Comparison of ENCODE assay signal across 18 cellular contexts in the genomic region with DNA sequence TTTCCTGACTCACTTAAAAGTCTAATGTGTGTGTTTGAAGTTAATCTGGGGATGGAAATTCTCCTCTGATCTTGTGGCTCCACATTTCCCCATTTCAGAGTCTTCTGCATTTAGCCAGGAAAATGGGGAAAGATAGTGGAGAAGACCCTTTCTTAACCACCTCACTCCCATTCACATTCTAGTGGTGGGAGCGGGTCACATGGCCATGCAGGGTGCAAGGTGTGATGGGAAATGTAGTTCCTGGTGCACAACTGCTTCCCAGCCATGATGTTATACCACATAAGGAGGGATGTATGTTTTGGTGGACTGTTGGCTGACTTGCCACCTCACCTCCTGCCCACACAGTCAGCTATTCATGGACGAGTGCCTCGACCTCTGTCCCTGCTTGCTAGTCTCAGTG.
DNase-seq lines count a peak whose midpoint lies in the region; ATAC-seq, FAIRE-seq and TF ChIP-seq lines count a peak whose summit lies in the region.
"Had no signal": no experiment of that assay in that cellular context is flagged by ENCODE, and none has a peak within 500 bp of the region (broad histone marks: within the 10 kb centered on the region; RNA-seq: fewer than 3 reads in every experiment).

No MANE protein-coding gene starts in this region.

- H3K79me2 ChIP-seq in K562 (ENCODE audit: control insufficient read depth, insufficient read depth, low read length) = no peaks in the 10 kb centered on the region

- no peak for TF ChIP-seq RAD21 in K562 (CRISPR knock-in tag; conservative IDR thresholded peaks at IDR 0.05 in 1 of 2, IDR thresholded peaks at IDR 0.05 in 1 of 2)

- H3K27ac Mint-ChIP-seq in MCF 10A (ENCODE audit: low read depth, unreplicated experiment) (no peak overlapping the region), Caco-2 (ENCODE audit: unreplicated experiment) (no peak overlapping the region)
- H3K27ac Mint-ChIP-seq: activated CD4-positive, alpha-beta T cell treated with anti-CD3 and anti-CD28 coated beads, Interleukin-2, amount 10 ng/mL, durations not matched to agents 24 days and 14 days; IgD-negative memory B cell had no signal

- H3K36me3 ChIP-seq in breast epithelium = no peaks in the 10 kb centered on the region
- H3K36me3 ChIP-seq in K562 (ENCODE audit: control insufficient read depth, insufficient read depth, low read length) = no peaks in the 10 kb centered on the region
- no peaks in the 10 kb centered on the region for H3K36me3 ChIP-seq in Caco-2 (ENCODE audit: control insufficient read depth, insufficient read depth, low read length)
- H3K36me3 ChIP-seq: HAP-1, right atrium auricular region had no signal

- no peak overlapping the region for H3K9ac ChIP-seq in K562 (ENCODE audit: insufficient read depth in 1 of 2, low read depth in 2 of 2, low read length in 2 of 2)

- H4K20me1 ChIP-seq in K562 (replicated peaks; ENCODE audit: control insufficient read depth, insufficient read depth, low read length) = no peaks in the 10 kb centered on the region

- no peak overlapping the region for H2AFZ ChIP-seq in K562 (ENCODE audit: low read depth, low read length)

- H3K27me3 Mint-ChIP-seq in MCF 10A (ENCODE audit: insufficient read depth, unreplicated experiment) (peaks cover under 1% of the 10 kb centered on the region), Caco-2 (ENCODE audit: insufficient read depth, unreplicated experiment) (no peaks in the 10 kb centered on the region)
- H3K27me3 Mint-ChIP-seq: activated CD4-positive, alpha-beta T cell treated with anti-CD3 and anti-CD28 coated beads, Interleukin-2, amount 10 ng/mL, durations not matched to agents 24 days and 14 days had no signal

- H3K9me3 Mint-ChIP-seq in MCF 10A (ENCODE audit: unreplicated experiment) (peaks cover 10% of the 10 kb centered on the region), Caco-2 (ENCODE audit: unreplicated experiment) (peaks cover 12% of the 10 kb centered on the region)

- H3K4me3 Mint-ChIP-seq in MCF 10A (ENCODE audit: unreplicated experiment) (no peak overlapping the region), Caco-2 (ENCODE audit: unreplicated experiment) (no peak overlapping the region)
- H3K4me3 Mint-ChIP-seq: activated CD4-positive, alpha-beta T cell treated with anti-CD3 and anti-CD28 coated beads, Interleukin-2, amount 10 ng/mL, durations not matched to agents 24 days and 14 days; activated T-cell treated with anti-CD3 and anti-CD28 coated beads, Interleukin-2, amount 50 U/mL, for 4 hours; IgD-negative memory B cell had no signal

- H3K9me3 ChIP-seq in breast epithelium (peaks cover 14 to 22% of the 10 kb centered on the region in 2 donors), K562 (replicated peaks; ENCODE audit: control insufficient read depth, insufficient read depth, low read depth, low read length) (no peaks in the 10 kb centered on the region), Caco-2 (peaks cover 7% of the 10 kb centered on the region)

- no peaks in the 10 kb centered on the region for H3K9me1 ChIP-seq in K562 (ENCODE audit: control insufficient read depth, insufficient read depth, low read length)

- TF ChIP-seq CTCF in MCF 10A (IDR thresholded peaks at IDR 0.05; ENCODE audit: unreplicated experiment) = no peak
- TF ChIP-seq CTCF in breast epithelium (IDR thresholded peaks at IDR 0.05) = no peak
- no peak for TF ChIP-seq CTCF in NB4 (IDR thresholded peaks at IDR 0.05; ENCODE audit: low read depth, low read length)
- no peak for TF ChIP-seq CTCF in K562 (IDR thresholded peaks at IDR 0.05 in 2 of 3, conservative IDR thresholded peaks at IDR 0.05 in 1 of 3; ENCODE audit: insufficient read depth in 2 of 3, low read depth in 1 of 3, low read length in 3 of 3)
- no peak for TF ChIP-seq CTCF in Caco-2 (IDR thresholded peaks at IDR 0.05; ENCODE audit: insufficient read depth in 1 of 2, low read depth in 1 of 2, low read length in 1 of 2, severe bottlenecking in 1 of 2, unreplicated experiment in 1 of 2)

- POLR2A ChIA-PET in MCF 10A (lab: Yijun Ruan, JAX) = no interaction called here
- POLR2A ChIA-PET in K562 (lab: Yijun Ruan, JAX) = interaction anchor here (0.7 kb wide), 1 partner anchor 321 kb away, joined by 4 read pairs; no protein-coding TSS in a partner anchor
- POLR2A ChIA-PET in Caco-2 (lab: Charles Lee) = no interaction called here

- CTCF ChIA-PET in MCF 10A (lab: Yijun Ruan, JAX) = interaction anchor here (0.6 kb wide), 1 partner anchor 530 kb away, joined by 3 read pairs; no protein-coding TSS in a partner anchor
- CTCF ChIA-PET in K562 (lab: Yijun Ruan, JAX; ENCODE audit: low intra/inter-chr PET ratio) = no interaction called here
- CTCF ChIA-PET in Caco-2 (lab: Charles Lee) = no interaction called here

- H3K4me3 ChIP-seq in breast epithelium = no peak overlapping the region
- no peak overlapping the region for H3K4me3 ChIP-seq in NB4 (ENCODE audit: low read depth, low read length)
- no peak overlapping the region for H3K4me3 ChIP-seq in K562
- no peak overlapping the region for H3K4me3 ChIP-seq in Caco-2 (ENCODE audit: low read depth, low read length)
- H3K4me3 ChIP-seq: HAP-1, right atrium auricular region had no signal

- TF ChIP-seq EP300 in K562 (IDR thresholded peaks at IDR 0.05; ENCODE audit: low read length) = no peak

- 0% methylated on average over 3 of the region's 3 CpGs for WGBS in K562 (ENCODE audit: insufficient coverage, low coverage, missing lambda C conversion rate)

- H3K4me2 ChIP-seq in K562 (ENCODE audit: insufficient read depth, low read length) = no peak overlapping the region

- TF ChIP-seq POLR2A in breast epithelium (IDR thresholded peaks at IDR 0.05) (no peak), NB4 (IDR thresholded peaks at IDR 0.05; ENCODE audit: extremely low read depth, insufficient read length) (no peak), K562 (conservative IDR thresholded peaks at IDR 0.05) (no peak)

- H3K27ac ChIP-seq in breast epithelium (no peak overlapping the region), K562 (ENCODE audit: extremely low read depth, low read depth, low read length) (no peak overlapping the region)
- H3K27ac ChIP-seq: epithelial cell of prostate, right atrium auricular region had no signal

- in situ Hi-C loops in K562 (cut with MboI) = no loop called here

- H3K27me3 ChIP-seq in breast epithelium (no peaks in the 10 kb centered on the region), K562 (ENCODE audit: control insufficient read depth in 2 of 2, insufficient read depth in 2 of 2, low read length in 2 of 2) (peaks cover 0 to 25% of the 10 kb centered on the region in 2 experiments; a peak in 2 of 5 replicates), Caco-2 (replicated peaks; ENCODE audit: control insufficient read depth, insufficient read depth, low read length) (no peaks in the 10 kb centered on the region)
- H3K27me3 ChIP-seq: right atrium auricular region had no signal

- peak; percentile 8 for DNase-seq in MCF 10A (ENCODE audit: unreplicated experiment)
- DNase-seq in breast epithelium (ENCODE audit: low spot score in 2 of 2) = no peak
- peak; percentile 9 for DNase-seq in NB4 (ENCODE audit: low read depth)
- peak in 1 of 4 experiments; percentile 16 for DNase-seq in K562 (ENCODE audit: extremely low read depth in 1 of 4, low spot score in 3 of 4)
- DNase-seq in CD1c-positive myeloid dendritic cell (ENCODE audit: extremely low spot score) = no peak
- DNase-seq in Caco-2 = no peak
- DNase-seq in DMS153 (lab: John Stamatoyannopoulos, UW) = no peak
- DNase-seq: activated CD4-positive, alpha-beta T cell treated with anti-CD3 and anti-CD28 coated beads, Interleukin-2, amount 10 ng/mL, durations not matched to agents 24 days and 14 days; activated T-cell treated with anti-CD3 and anti-CD28 coated beads, Interleukin-2, amount 50 U/mL, for 4 hours; cerebellar nuclear complex; NCI-H510A; stimulated activated CD4-positive, alpha-beta T cell treated with anti-CD3 and anti-CD28 coated beads, Interleukin-2, amount 100 ng/mL, for 24 hours had no signal

- H3K4me1 ChIP-seq in breast epithelium = no peaks in the 10 kb centered on the region
- H3K4me1 ChIP-seq in K562 (replicated peaks in 1 of 2; ENCODE audit: control insufficient read depth in 2 of 2, insufficient read depth in 2 of 2, low read length in 2 of 2) = no peaks in the 10 kb centered on the region
- peaks cover 14% of the 10 kb centered on the region for H3K4me1 ChIP-seq in Caco-2
- H3K4me1 ChIP-seq: right atrium auricular region had no signal

- no peak for FAIRE-seq in K562 (lab: Jason Lieb, UNC)
- FAIRE-seq: keratinocyte had no signal

- ATAC-seq in K562 (peak; percentile 88), GM19324 (IDR thresholded peaks at IDR 0.05; ENCODE audit: low FRiP score, unreplicated experiment) (no peak)
- ATAC-seq: activated T-cell treated with anti-CD3 and anti-CD28 coated beads, Interleukin-2, amount 50 U/mL, for 4 hours had no signal

- H3K4me1 Mint-ChIP-seq in MCF 10A (ENCODE audit: insufficient read depth, unreplicated experiment) (no peaks in the 10 kb centered on the region), Caco-2 (ENCODE audit: low read depth, unreplicated experiment) (peaks cover 18% of the 10 kb centered on the region)
- H3K4me1 Mint-ChIP-seq: activated CD4-positive, alpha-beta T cell treated with anti-CD3 and anti-CD28 coated beads, Interleukin-2, amount 10 ng/mL, durations not matched to agents 24 days and 14 days; IgD-negative memory B cell had no signal

- H3K36me3 Mint-ChIP-seq in MCF 10A (ENCODE audit: insufficient read depth, unreplicated experiment) (no peaks in the 10 kb centered on the region), Caco-2 (ENCODE audit: insufficient read depth, unreplicated experiment) (peaks cover 4% of the 10 kb centered on the region)

- intact Hi-C loops in MCF 10A (cut with micrococcal nuclease) (no loop called here), breast epithelium (cut with DNase I; ENCODE audit: low total_unique reads) (no loop called here), K562 (cut with micrococcal nuclease) (no loop called here), Caco-2 (cut with micrococcal nuclease; ENCODE audit: unreplicated experiment) (no loop called here)

- BruUV-seq in MCF 10A (replicated peaks; lab: Mats Ljungman, UMichigan) (no TSS peak), K562 (replicated peaks; lab: Mats Ljungman, UMichigan) (no TSS peak), Caco-2 (replicated peaks; lab: Mats Ljungman, UMichigan) (no TSS peak)

TF ChIP-seq in K562, 482 proteins besides CTCF, POLR2A, EP300 and RAD21 (continues in another document):
- TF ChIP-seq KLF6 (CRISPR knock-in tag; IDR thresholded peaks at IDR 0.05; ENCODE audit: borderline replicate concordance) (no peak), TCF3 (CRISPR knock-in tag; IDR thresholded peaks at IDR 0.05) (no peak), CTBP1 (IDR thresholded peaks at IDR 0.05; ENCODE audit: borderline replicate concordance) (no peak)

Comparison
In these comparisons a context has a peak if more than half of its experiments do, and no peak if none do; other contexts are left out.
1. DNase-seq: peak in MCF 10A (single experiment) and NB4 (single experiment); none in breast epithelium (0 of 2), CD1c-positive myeloid dendritic cell (single experiment), Caco-2 (0 of 2) and DMS153 (single experiment).